ENCODE assay signal across 27 cellular contexts in the genomic region with DNA sequence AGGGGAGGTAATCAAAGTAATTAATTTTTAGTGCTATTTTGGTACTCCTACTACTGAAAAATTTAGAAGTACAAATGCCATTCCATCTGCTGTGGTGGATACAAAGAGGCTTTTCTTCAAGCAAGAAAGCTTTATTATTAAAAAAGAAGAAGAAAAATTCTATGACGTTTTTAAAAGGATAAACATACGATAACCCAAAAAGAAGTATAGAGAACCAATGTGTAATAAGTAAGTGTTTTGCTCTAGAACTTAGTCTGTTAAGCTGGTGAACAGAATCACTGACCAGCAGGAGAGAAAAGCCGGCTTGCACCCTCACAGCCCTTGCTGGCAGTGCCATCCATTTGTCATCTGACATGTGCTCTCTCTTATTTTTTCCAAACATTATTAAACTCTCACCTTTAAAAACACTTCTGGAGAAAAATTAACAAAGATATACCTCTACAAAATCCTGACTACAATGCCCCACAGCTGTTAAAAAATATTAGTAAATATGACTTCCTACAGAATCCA.
DNase-seq lines count a peak whose midpoint lies in the region; ATAC-seq and TF ChIP-seq lines count a peak whose summit lies in the region.
"Had no signal": no experiment of that assay in that cellular context is flagged by ENCODE, and none has a peak within 500 bp of the region (broad histone marks: within the 10 kb centered on the region; RNA-seq: fewer than 3 reads in every experiment).

No MANE protein-coding gene starts in this region.

- H3K27me3 ChIP-seq in dorsolateral prefrontal cortex: no peaks in the 10 kb centered on the region
- H3K27me3 ChIP-seq: esophagus muscularis mucosa, foreskin keratinocyte, hepatocyte, left lung, Peyer's patch, upper lobe of left lung had no signal

- DNase-seq in COLO829 (ENCODE audit: low spot score) (peak; percentile 61), dorsolateral prefrontal cortex (peak in 2 of 10 donors; percentile 21 to 51), KG1 (lab: John Stamatoyannopoulos, UW) (no peak)
- DNase-seq in stimulated activated effector memory CD8-positive, alpha-beta T cell treated with anti-CD3 and anti-CD28 coated beads, Interleukin-12 subunit alpha, Interleukin-12 subunit beta, amount 100 ng/mL, for 72 hours (ENCODE audit: low spot score in 2 of 2): no peak
- DNase-seq: activated CD4-positive, alpha-beta T cell treated with anti-CD3 and anti-CD28 coated beads for 48 hours; central memory CD4-positive, alpha-beta T cell; foreskin keratinocyte; left lung; Peyer's patch; retina; SHP77 treated with DMSO at 0.1 percent for 48 hours; small intestine; SW 1271; T1000; upper lobe of left lung; WERI-Rb-1 had no signal

- peak overlapping the region; percentile 60 for H3K27ac Mint-ChIP-seq in stimulated activated effector memory CD8-positive, alpha-beta T cell treated with anti-CD3 and anti-CD28 coated beads, Interleukin-12 subunit alpha, Interleukin-12 subunit beta, amount 100 ng/mL, for 72 hours
- H3K27ac Mint-ChIP-seq: dendritic cell treated with granulocyte-macrophage colony-stimulating factor and Interleukin-4, amounts not matched to agents 40 ng/mL and 50 ng/mL, for 4 days; GM23338 had no signal

- no peaks in the 10 kb centered on the region for H3K36me3 Mint-ChIP-seq in stimulated activated effector memory CD8-positive, alpha-beta T cell treated with anti-CD3 and anti-CD28 coated beads, Interleukin-12 subunit alpha, Interleukin-12 subunit beta, amount 100 ng/mL, for 72 hours
- H3K36me3 Mint-ChIP-seq: activated naive CD4-positive, alpha-beta T cell treated with anti-CD3 and anti-CD28 coated beads, Interleukin-2, amount 50 U/mL, for 24 hours had no signal

- H3K9me3 ChIP-seq in KOPT-K1 (ENCODE audit: insufficient read depth, low read length, poor library complexity, severe bottlenecking): no peaks in the 10 kb centered on the region
- H3K9me3 ChIP-seq: left lung, upper lobe of left lung had no signal

- intact Hi-C loops in dorsolateral prefrontal cortex (cut with DNase I): no loop called here

- H3K27ac ChIP-seq in KOPT-K1 (ENCODE audit: low read depth, low read length, poor library complexity, severe bottlenecking) (peak overlapping the region; percentile 95), dorsolateral prefrontal cortex (peak overlapping the region in 54 of 59 donors; percentile 4 to 98 (median 89))
- H3K27ac ChIP-seq: esophagus muscularis mucosa, foreskin keratinocyte, hepatocyte, left lung, Peyer's patch, upper lobe of left lung, WERI-Rb-1 had no signal

- ATAC-seq in stimulated activated effector memory CD8-positive, alpha-beta T cell treated with anti-CD3 and anti-CD28 coated beads, Interleukin-12 subunit alpha, Interleukin-12 subunit beta, amount 100 ng/mL, for 72 hours: no peak
- ATAC-seq in GM21515 (IDR thresholded peaks at IDR 0.05; ENCODE audit: unreplicated experiment) (no peak), HG03039 (IDR thresholded peaks at IDR 0.05; ENCODE audit: unreplicated experiment) (no peak)
- ATAC-seq: foreskin keratinocyte, GM12878, GM23338, HepG2, left lung had no signal

- H3K4me1 Mint-ChIP-seq in stimulated activated effector memory CD8-positive, alpha-beta T cell treated with anti-CD3 and anti-CD28 coated beads, Interleukin-12 subunit alpha, Interleukin-12 subunit beta, amount 100 ng/mL, for 72 hours: peaks cover 67% of the 10 kb centered on the region

- no peaks in the 10 kb centered on the region for H3K9me3 Mint-ChIP-seq in stimulated activated effector memory CD8-positive, alpha-beta T cell treated with anti-CD3 and anti-CD28 coated beads, Interleukin-12 subunit alpha, Interleukin-12 subunit beta, amount 100 ng/mL, for 72 hours
- H3K9me3 Mint-ChIP-seq: activated naive CD4-positive, alpha-beta T cell treated with anti-CD3 and anti-CD28 coated beads, Interleukin-2, amount 50 U/mL, for 24 hours; activated T-helper 1 cell treated with anti-CD3 and anti-CD28 coated beads, Interleukin-12 subunit alpha, Interleukin-12 subunit beta, Interleukin-2, Interleukin-4 antibody, amounts not matched to agents 30 ng/mL and 10 ng/mL and 1 ng/mL, durations not matched to agents 14 hours and 24 hours and 36 hours; dendritic cell treated with granulocyte-macrophage colony-stimulating factor and Interleukin-4, amounts not matched to agents 40 ng/mL and 50 ng/mL, for 4 days; GM23338 had no signal

- H3K4me3 Mint-ChIP-seq in stimulated activated effector memory CD8-positive, alpha-beta T cell treated with anti-CD3 and anti-CD28 coated beads, Interleukin-12 subunit alpha, Interleukin-12 subunit beta, amount 100 ng/mL, for 72 hours: peak overlapping the region; percentile 39
- H3K4me3 Mint-ChIP-seq: activated T-helper 1 cell treated with anti-CD3 and anti-CD28 coated beads, Interleukin-12 subunit alpha, Interleukin-12 subunit beta, Interleukin-2, Interleukin-4 antibody, amounts not matched to agents 30 ng/mL and 10 ng/mL and 1 ng/mL, durations not matched to agents 14 hours and 24 hours and 36 hours; dendritic cell treated with granulocyte-macrophage colony-stimulating factor and Interleukin-4, amounts not matched to agents 40 ng/mL and 50 ng/mL, for 4 days; GM23338 had no signal

- H3K4me3 ChIP-seq in dorsolateral prefrontal cortex: peak overlapping the region in 20 of 59 donors; percentile 1 to 35 (median 10)
- H3K4me3 ChIP-seq: esophagus muscularis mucosa, GM12878, GM23338, hepatocyte, left lung, Peyer's patch, upper lobe of left lung had no signal

- no peaks in the 10 kb centered on the region for H3K36me3 ChIP-seq in KOPT-K1 (ENCODE audit: insufficient read depth, low read length)
- H3K36me3 ChIP-seq: esophagus muscularis mucosa, left lung, Peyer's patch, upper lobe of left lung, WERI-Rb-1 had no signal

- TF ChIP-seq CTCF in dorsolateral prefrontal cortex (IDR thresholded peaks at IDR 0.05 in 54 of 56, conservative IDR thresholded peaks at IDR 0.05 in 2 of 56; ENCODE audit: low read depth in 1 of 56, partially characterized antibody in 56 of 56): peak in 4 of 56 donors; percentile 13 to 28 (median 18)
